In the genomic region with DNA sequence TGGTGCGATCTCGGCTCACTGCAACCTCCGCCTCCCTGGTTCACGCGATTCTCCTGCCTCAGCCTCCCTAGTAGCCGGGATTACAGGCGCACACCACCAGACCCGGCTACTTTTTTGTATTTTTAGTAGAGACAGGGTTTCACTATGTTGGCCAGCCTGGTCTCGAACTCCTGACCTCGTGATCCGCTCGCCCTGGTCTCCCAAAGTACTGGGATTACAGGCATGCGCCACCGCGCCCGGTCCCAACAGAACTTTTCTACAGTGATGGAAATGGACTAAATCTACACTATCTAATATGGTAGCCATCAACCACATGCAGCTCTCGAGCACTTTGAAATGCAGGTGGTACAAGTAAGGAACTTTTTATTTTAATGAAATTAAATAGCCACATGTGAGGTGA, we compare ENCODE assay signal across 13 cellular contexts. TPM values are rescaled to one million over a fixed set of nuclear protein-coding genes. Genes with fewer than 3 reads are reported as not detected.
A peak's percentile ranks its signal among the peaks of the same experiment; 100 is the strongest.
DNase-seq lines count a peak whose midpoint lies in the region; ATAC-seq, FAIRE-seq and TF ChIP-seq lines count a peak whose summit lies in the region.
"Not testable (repeated sequence)": the region's sequence is repeated elsewhere in the genome, so short reads cannot be mapped to it uniquely, and the experiment has no call there.
"Had no signal": no experiment of that assay in that cellular context is flagged by ENCODE, and none has a peak within 500 bp of the region (broad histone marks: within the 10 kb centered on the region; RNA-seq: fewer than 3 reads in every experiment).

No MANE protein-coding gene starts in this region.

- 92% methylated on average over 17 of the region's 17 CpGs for WGBS in HepG2 (ENCODE audit: low lambda C conversion rate)
- no CpG with 5 or more reads among the region's 17 CpGs for WGBS in neuronal stem cell (ENCODE audit: extremely low coverage in 2 of 2, insufficient read length in 2 of 2, insufficient replicate concordance in 1 of 2), 2 donors

- not testable (repeated sequence) for H4K8ac ChIP-seq in neuronal stem cell (ENCODE audit: low read depth, low read length)

- H3K4me3 Mint-ChIP-seq in CD8-positive, alpha-beta T cell = peak overlapping the region; percentile 29
- H3K4me3 Mint-ChIP-seq in T-cell (peak overlapping the region; percentile 88 to 97 (median 94)), astrocyte (ENCODE audit: unreplicated experiment) (peak overlapping the region; percentile 96)
- peak overlapping the region; percentile 98 for H3K4me3 Mint-ChIP-seq in activated T-cell treated with anti-CD3 and anti-CD28 coated beads, Interleukin-2, amount 50 U/mL, for 24 hours

- H3K4me1 Mint-ChIP-seq in CD8-positive, alpha-beta T cell (ENCODE audit: low read depth) = peaks cover 37% of the 10 kb centered on the region
- H3K4me1 Mint-ChIP-seq in T-cell (peaks cover 34 to 39% (median 38%) of the 10 kb centered on the region in 3 donors), astrocyte (ENCODE audit: low read depth, unreplicated experiment) (peaks cover 15% of the 10 kb centered on the region)
- peaks cover 28% of the 10 kb centered on the region for H3K4me1 Mint-ChIP-seq in activated T-cell treated with anti-CD3 and anti-CD28 coated beads, Interleukin-2, amount 50 U/mL, for 24 hours (ENCODE audit: low read depth)

- not testable (repeated sequence) for H4K91ac ChIP-seq in neuronal stem cell (ENCODE audit: low read depth, low read length, poor library complexity)

- intact Hi-C loops in CD8-positive, alpha-beta T cell (cut with DNase I, micrococcal nuclease) = loop anchor here (2.0 to 5.0 kb wide), 2 partner anchors 50 to 127 kb away; partner anchors contain the start of genes TUBA1A (in 2 of the 2) and LMBR1L (in 1 of the 2)
- intact Hi-C loops in HepG2 (cut with micrococcal nuclease; ENCODE audit: unreplicated experiment) = loop anchor here (5.0 kb wide), 1 partner anchor 50 kb away; no protein-coding TSS in a partner anchor

- H3K18ac ChIP-seq in neuronal stem cell (ENCODE audit: low read length) = not testable (repeated sequence)

- not testable (repeated sequence) for H3K9me3 Mint-ChIP-seq in CD8-positive, alpha-beta T cell; T-cell; activated T-cell treated with anti-CD3 and anti-CD28 coated beads, Interleukin-2, amount 50 U/mL, for 24 hours; astrocyte (ENCODE audit: unreplicated experiment)

- not testable (repeated sequence) for ATAC-seq in CD8-positive, alpha-beta T cell; T-cell (replicated peaks in 1 of 4); HepG2

- H3K27ac ChIP-seq in CD8-positive, alpha-beta T cell (ENCODE audit: low read depth, low read length); KMS-11; astrocyte (ENCODE audit: low read depth, low read length); HepG2 (ENCODE audit: extremely low read length, insufficient read depth, low read length); neuronal stem cell (replicated peaks; ENCODE audit: low read length): not testable (repeated sequence)

- not testable (repeated sequence) for H3K9me3 ChIP-seq in CD8-positive, alpha-beta T cell (ENCODE audit: low read length); astrocyte (ENCODE audit: insufficient read depth, low read depth, low read length); HepG2 (ENCODE audit: low read length); neuronal stem cell (replicated peaks in 1 of 2; ENCODE audit: control insufficient read depth in 2 of 2, insufficient read depth in 1 of 2, low read depth in 1 of 2, low read length in 2 of 2)

- not testable (repeated sequence) for H3K36me3 ChIP-seq in CD8-positive, alpha-beta T cell (ENCODE audit: insufficient read depth, low read length); KMS-11 (ENCODE audit: insufficient read depth); astrocyte (ENCODE audit: insufficient read depth, low read length); HepG2 (replicated peaks in 1 of 2; ENCODE audit: control insufficient read depth in 1 of 2, insufficient read depth in 2 of 2, low read length in 2 of 2)
- peaks cover 0 to 14% of the 10 kb centered on the region in 2 donors for H3K36me3 ChIP-seq in neuronal stem cell (replicated peaks in 1 of 2; ENCODE audit: control insufficient read depth in 2 of 2, insufficient read depth in 2 of 2, low read length in 2 of 2)

- H3K79me1 ChIP-seq in neuronal stem cell (ENCODE audit: low read depth, low read length) = peaks cover 11% of the 10 kb centered on the region

- FAIRE-seq in astrocyte (lab: Jason Lieb, UNC); HepG2 (lab: Jason Lieb, UNC): not testable (repeated sequence)

- H3K79me2 ChIP-seq in KMS-11 (ENCODE audit: insufficient read depth, low read depth) = peaks cover 36% of the 10 kb centered on the region
- peaks cover 44% of the 10 kb centered on the region for H3K79me2 ChIP-seq in astrocyte (ENCODE audit: insufficient read depth, low read length)
- peaks cover 37% of the 10 kb centered on the region for H3K79me2 ChIP-seq in HepG2 (ENCODE audit: insufficient read depth, low read length)

- CTCF ChIA-PET in CD8-positive, alpha-beta T cell (lab: Charles Lee) = interaction anchor here (0.6 to 7.3 kb wide), 5 partner anchors 12 to 46 kb away, joined by 3 to 129 read pairs (median 70); partner anchors contain the start of gene DHH
- CTCF ChIA-PET in T-cell (lab: Charles Lee) = interaction anchor here (0.5 to 0.9 kb wide), 2 partner anchors 32 to 117 kb away, joined by 3 to 5 read pairs; partner anchors contain the start of gene DHH (in 1 of the 2)
- CTCF ChIA-PET in HepG2 (lab: Yijun Ruan, JAX; ENCODE audit: low intra/inter-chr PET ratio, low total read pairs) = not testable (repeated sequence)

- H3K14ac ChIP-seq in neuronal stem cell (ENCODE audit: low read length) = not testable (repeated sequence)

- not testable (repeated sequence) for TF ChIP-seq RAD21 in HepG2 (CRISPR knock-in tag; IDR thresholded peaks at IDR 0.05)

- TF ChIP-seq EP300 in HepG2 (IDR thresholded peaks at IDR 0.05; ENCODE audit: low read depth in 2 of 2, low read length in 2 of 2); HepG2 (CRISPR knock-in tag; IDR thresholded peaks at IDR 0.05; ENCODE audit: borderline replicate concordance): not testable (repeated sequence)

- not testable (repeated sequence) for TF ChIP-seq CTCF in CD8-positive, alpha-beta T cell (IDR thresholded peaks at IDR 0.05); KMS-11 (conservative IDR thresholded peaks at IDR 0.05; ENCODE audit: low read depth, low read length); astrocyte (IDR thresholded peaks at IDR 0.05; ENCODE audit: insufficient read depth, low read depth, low read length); HepG2 (CRISPR knock-in tag; IDR thresholded peaks at IDR 0.05)

- not testable (repeated sequence) for H3K4me3 ChIP-seq in CD8-positive, alpha-beta T cell (ENCODE audit: low read depth, low read length); KMS-11 (IDR thresholded peaks at IDR 0.05; ENCODE audit: insufficient read depth, low read depth, low read length); astrocyte (ENCODE audit: insufficient read depth, low read depth, low read length); HepG2 (replicated peaks in 1 of 3; ENCODE audit: insufficient read depth in 1 of 3, low read depth in 2 of 3, low read length in 3 of 3); neuronal stem cell (ENCODE audit: low read length in 2 of 2)

- peaks cover 31% of the 10 kb centered on the region for H3K4me1 ChIP-seq in CD8-positive, alpha-beta T cell (ENCODE audit: insufficient read depth, low read length)
- peaks cover 31% of the 10 kb centered on the region for H3K4me1 ChIP-seq in KMS-11 (ENCODE audit: low read depth, poor library complexity, severe bottlenecking)
- H3K4me1 ChIP-seq in astrocyte (ENCODE audit: insufficient read depth, low read length) = peaks cover 25% of the 10 kb centered on the region
- H3K4me1 ChIP-seq in HepG2 (ENCODE audit: insufficient read depth, low read length) = peaks cover 44% of the 10 kb centered on the region
- peaks cover 22 to 23% of the 10 kb centered on the region in 2 donors for H3K4me1 ChIP-seq in neuronal stem cell (ENCODE audit: control insufficient read depth in 2 of 2, insufficient read depth in 1 of 2, low read depth in 1 of 2, low read length in 2 of 2)

- not testable (repeated sequence) for H2BK12ac ChIP-seq in neuronal stem cell (ENCODE audit: low read length)

- DNase-seq in CD8-positive, alpha-beta T cell; T-cell; activated T-cell treated with anti-CD3 and anti-CD28 coated beads, Interleukin-2, amount 50 U/mL, for 24 hours; astrocyte (ENCODE audit: low read depth); HepG2 (ENCODE audit: low spot score); neuronal stem cell (ENCODE audit: low spot score): not testable (repeated sequence)

- peak overlapping the region; percentile 90; the same call in 1 of the 2 replicates for H3K4me2 ChIP-seq in KMS-11
- not testable (repeated sequence) for H3K4me2 ChIP-seq in astrocyte (ENCODE audit: low read length); neuronal stem cell (ENCODE audit: insufficient read depth, low read length, poor library complexity, severe bottlenecking)
- peak overlapping the region; percentile 98; the same call in 1 of the 2 replicates for H3K4me2 ChIP-seq in HepG2 (ENCODE audit: low read depth, low read length)

- not testable (repeated sequence) for H2AFZ ChIP-seq in KMS-11 (ENCODE audit: low read depth); astrocyte (ENCODE audit: low read depth, low read length); HepG2 (ENCODE audit: low read length)
- peak overlapping the region; percentile 99 for H2AFZ ChIP-seq in neuronal stem cell (ENCODE audit: low read length)

- not testable (repeated sequence) for H3K27me3 ChIP-seq in CD8-positive, alpha-beta T cell (ENCODE audit: insufficient read depth, low read length); KMS-11 (ENCODE audit: insufficient read depth, low read depth); astrocyte (ENCODE audit: insufficient read depth, low read length); HepG2 (ENCODE audit: control insufficient read depth in 1 of 2, insufficient read depth in 2 of 2, low read length in 2 of 2); neuronal stem cell (ENCODE audit: control insufficient read depth in 3 of 3, insufficient read depth in 3 of 3, low read depth in 1 of 3, low read length in 3 of 3)

- H2BK5ac ChIP-seq in neuronal stem cell (ENCODE audit: low read length) = not testable (repeated sequence)

- peaks cover 12% of the 10 kb centered on the region for H4K20me1 ChIP-seq in KMS-11 (ENCODE audit: insufficient read depth)
- H4K20me1 ChIP-seq in astrocyte (ENCODE audit: insufficient read depth, low read length) = peaks cover 28% of the 10 kb centered on the region
- H4K20me1 ChIP-seq in HepG2 (ENCODE audit: insufficient read depth, low read length) = peaks cover 25% of the 10 kb centered on the region

- not testable (repeated sequence) for BruUV-seq in HepG2 (replicated peaks; lab: Mats Ljungman, UMichigan)

- H2AK5ac ChIP-seq in neuronal stem cell (ENCODE audit: low read depth, low read length) = not testable (repeated sequence)

- not testable (repeated sequence) for TF ChIP-seq POLR2A in HepG2 (IDR thresholded peaks at IDR 0.05; ENCODE audit: insufficient read depth in 1 of 2, low read depth in 2 of 2, low read length in 2 of 2)

- peaks cover 14% of the 10 kb centered on the region for H3K36me3 Mint-ChIP-seq in CD8-positive, alpha-beta T cell
- not testable (repeated sequence) for H3K36me3 Mint-ChIP-seq in T-cell; astrocyte (ENCODE audit: low read depth, unreplicated experiment)
- H3K36me3 Mint-ChIP-seq in activated T-cell treated with anti-CD3 and anti-CD28 coated beads, Interleukin-2, amount 50 U/mL, for 24 hours (ENCODE audit: low read depth) = peaks cover 53% of the 10 kb centered on the region

- not testable (repeated sequence) for H2BK15ac ChIP-seq in neuronal stem cell (ENCODE audit: low read length)

- H2BK120ac ChIP-seq in neuronal stem cell (ENCODE audit: low read depth, low read length) = not testable (repeated sequence)

- H3K27me3 Mint-ChIP-seq in CD8-positive, alpha-beta T cell (ENCODE audit: low read depth); T-cell; activated T-cell treated with anti-CD3 and anti-CD28 coated beads, Interleukin-2, amount 50 U/mL, for 24 hours; astrocyte (ENCODE audit: low read depth, unreplicated experiment): not testable (repeated sequence)

- POLR2A ChIA-PET in CD8-positive, alpha-beta T cell (lab: Charles Lee) = interaction anchor here (1.4 kb wide), 1 partner anchor 126 kb away, joined by 4 read pairs; the partner anchor contains the start of gene TUBA1A
- POLR2A ChIA-PET in T-cell (lab: Charles Lee); HepG2 (lab: Yijun Ruan, JAX): not testable (repeated sequence)

- in situ Hi-C loops in HepG2 (cut with HindIII; ENCODE audit: extremely low pct_ligation_motif_present, low pct_unique_long_range_greater_than_20kb) = not testable (repeated sequence)

- H3K9ac ChIP-seq in KMS-11; astrocyte (ENCODE audit: low read length); HepG2 (ENCODE audit: insufficient read depth, low read depth, low read length); neuronal stem cell (ENCODE audit: low read depth, low read length, poor library complexity): not testable (repeated sequence)

- not testable (repeated sequence) for H3K23ac ChIP-seq in neuronal stem cell (ENCODE audit: low read depth, low read length, poor library complexity)

- not testable (repeated sequence) for H3K4ac ChIP-seq in neuronal stem cell (ENCODE audit: low read length)

- H3K27ac Mint-ChIP-seq in CD8-positive, alpha-beta T cell; T-cell; astrocyte (ENCODE audit: unreplicated experiment): not testable (repeated sequence)
- peak overlapping the region; percentile 40 for H3K27ac Mint-ChIP-seq in activated T-cell treated with anti-CD3 and anti-CD28 coated beads, Interleukin-2, amount 50 U/mL, for 24 hours

RNA-seq across cellular contexts. Expression of gene KMT2D, which starts 1.3 kb away (rescaled TPM):
- total RNA-seq in CD8-positive, alpha-beta T cell = 100 to 1,000 TPM; 112 to 127 TPM
- total RNA-seq in T-cell (100 to 1,000 TPM; 135 to 161 (median 152) TPM), astrocyte (81.7 and 86.9 TPM in 2 replicates), HepG2 (2016; rRNA removed; fragmentation: Illumina TruSeq; extraction: Trizol) (10.4 and 25.7 TPM in 2 replicates)
- total RNA-seq in HepG2 (2016; cell fraction: cytosol; rRNA removed; fragmentation: Illumina TruSeq; extraction: Trizol; ENCODE audit: low read depth) = 3.8 and 5.1 TPM in 2 replicates
- total RNA-seq in HepG2 (2016; cell fraction: insoluble cytoplasmic fraction; rRNA removed; fragmentation: Illumina TruSeq; extraction: Trizol) = 9.4 and 20.2 TPM in 2 replicates
- 7.5 and 9.1 TPM in 2 replicates for total RNA-seq in HepG2 (2016; cell fraction: membrane; rRNA removed; fragmentation: Illumina TruSeq; extraction: Trizol)
- total RNA-seq in HepG2 (2016; cell fraction: nucleus; rRNA removed; fragmentation: Illumina TruSeq; extraction: Trizol) = 25.5 and 28.3 TPM in 2 replicates
- 8.1 and 8.2 TPM in 2 replicates for polyA plus RNA-seq in HepG2 (2011; rRNA removed)
- 5.0 and 6.5 TPM in 2 replicates for polyA plus RNA-seq in HepG2 (2011; cell fraction: cytosol; rRNA removed)
- 41.1 and 48.4 TPM in 2 replicates for polyA plus RNA-seq in HepG2 (2011; cell fraction: nucleus; rRNA removed)
- polyA plus RNA-seq in HepG2 (2012) = 20.0 and 20.6 TPM in 2 replicates
- polyA plus RNA-seq in HepG2 (2016; cell fraction: cytosol; fragmentation: Illumina TruSeq; extraction: Trizol; ENCODE audit: low read depth) = 0.52 and 0.66 TPM in 2 replicates
- 18.4 and 23.1 TPM in 2 replicates for polyA plus RNA-seq in HepG2 (2016; cell fraction: insoluble cytoplasmic fraction; fragmentation: Illumina TruSeq; extraction: Trizol; ENCODE audit: low read depth)
- polyA plus RNA-seq in HepG2 (2016; cell fraction: membrane; fragmentation: Illumina TruSeq; extraction: Trizol; ENCODE audit: low read depth) = 1.3 and 2.4 TPM in 2 replicates
- 78.2 and 102 TPM in 2 replicates for polyA plus RNA-seq in HepG2 (2016; cell fraction: nucleus; fragmentation: Illumina TruSeq; extraction: Trizol; ENCODE audit: insufficient read depth, low read depth)
- 12.2 and 28.0 TPM in 2 replicates for polyA minus RNA-seq in HepG2 (2011; rRNA and poly(A)+ RNA removed; ENCODE audit: low replicate concordance)
- polyA minus RNA-seq in HepG2 (2011; cell fraction: cytosol; rRNA and poly(A)+ RNA removed) = 19.4 and 23.5 TPM in 2 replicates
- 32.2 and 33.3 TPM in 2 replicates for polyA minus RNA-seq in HepG2 (2011; cell fraction: nucleus; rRNA and poly(A)+ RNA removed)
- polyA plus RNA-seq in neuronal stem cell (2013, experiment 1 of 2) = 10.4 TPM
- polyA plus RNA-seq in neuronal stem cell (2013, experiment 2 of 2) = 10.8 TPM

RNA-seq across cellular contexts. Expression of gene RHEBL1, which starts 7.9 kb away (rescaled TPM):
- total RNA-seq in CD8-positive, alpha-beta T cell = 1 to 10 TPM; 4.7 to 5.6 TPM
- total RNA-seq in T-cell (1 to 10 TPM; 2.3 to 5.3 (median 2.5) TPM), astrocyte (1.3 and 1.9 TPM in 2 replicates), HepG2 (2016; rRNA removed; fragmentation: Illumina TruSeq; extraction: Trizol) (1.4 and 1.6 TPM in 2 replicates)
- 0.71 and 0.79 TPM in 2 replicates for total RNA-seq in HepG2 (2016; cell fraction: cytosol; rRNA removed; fragmentation: Illumina TruSeq; extraction: Trizol; ENCODE audit: low read depth)
- total RNA-seq in HepG2 (2016; cell fraction: insoluble cytoplasmic fraction; rRNA removed; fragmentation: Illumina TruSeq; extraction: Trizol) = 1.5 and 1.9 TPM in 2 replicates
- total RNA-seq in HepG2 (2016; cell fraction: membrane; rRNA removed; fragmentation: Illumina TruSeq; extraction: Trizol) = 0.62 and 1.0 TPM in 2 replicates
- 0.75 and 1.0 TPM in 2 replicates for total RNA-seq in HepG2 (2016; cell fraction: nucleus; rRNA removed; fragmentation: Illumina TruSeq; extraction: Trizol)
- 2.5 and 2.9 TPM in 2 replicates for polyA plus RNA-seq in HepG2 (2011; rRNA removed)
- polyA plus RNA-seq in HepG2 (2011; cell fraction: cytosol; rRNA removed) = 2.7 and 2.8 TPM in 2 replicates
- 2.0 and 2.7 TPM in 2 replicates for polyA plus RNA-seq in HepG2 (2011; cell fraction: nucleus; rRNA removed)
- polyA plus RNA-seq in HepG2 (2012) = 2.3 and 3.2 TPM in 2 replicates
- polyA plus RNA-seq in HepG2 (2016; cell fraction: cytosol; fragmentation: Illumina TruSeq; extraction: Trizol; ENCODE audit: low read depth) = 0.21 and 0.42 TPM in 2 replicates
- 1.2 and 1.3 TPM in 2 replicates for polyA plus RNA-seq in HepG2 (2016; cell fraction: insoluble cytoplasmic fraction; fragmentation: Illumina TruSeq; extraction: Trizol; ENCODE audit: low read depth)
- polyA plus RNA-seq in HepG2 (2016; cell fraction: membrane; fragmentation: Illumina TruSeq; extraction: Trizol; ENCODE audit: low read depth) = 0.52 and 0.79 TPM in 2 replicates
- 1.3 and 1.8 TPM in 2 replicates for polyA plus RNA-seq in HepG2 (2016; cell fraction: nucleus; fragmentation: Illumina TruSeq; extraction: Trizol; ENCODE audit: insufficient read depth, low read depth)
- polyA minus RNA-seq in HepG2 (2011; rRNA and poly(A)+ RNA removed; ENCODE audit: low replicate concordance) = 4.3 TPM in 2 replicates
- polyA minus RNA-seq in HepG2 (2011; cell fraction: cytosol; rRNA and poly(A)+ RNA removed) = 0.88 and 0.89 TPM in 2 replicates
- polyA minus RNA-seq in HepG2 (2011; cell fraction: nucleus; rRNA and poly(A)+ RNA removed) = 0.62 and 0.90 TPM in 2 replicates
- 4.0 TPM for polyA plus RNA-seq in neuronal stem cell (2013, experiment 1 of 2)
- 4.1 TPM for polyA plus RNA-seq in neuronal stem cell (2013, experiment 2 of 2)
- total RNA-seq: ureter had no signal

RNA-seq across cellular contexts. Expression of gene DHH, which starts 32.7 kb away (rescaled TPM):
- under 1 TPM; 0.71 to 0.78 TPM for total RNA-seq in CD8-positive, alpha-beta T cell
- total RNA-seq in T-cell = under 1 TPM; 0.12 to 0.45 (median 0.38) TPM
- 0.05 and 0.16 TPM in 2 replicates for total RNA-seq in astrocyte
- total RNA-seq in HepG2 (2016; rRNA removed; fragmentation: Illumina TruSeq; extraction: Trizol) = not detected in 2 replicates
- total RNA-seq in HepG2 (2016; cell fraction: cytosol; rRNA removed; fragmentation: Illumina TruSeq; extraction: Trizol; ENCODE audit: low read depth) = not detected in 2 replicates
- not detected in 2 replicates for total RNA-seq in HepG2 (2016; cell fraction: insoluble cytoplasmic fraction; rRNA removed; fragmentation: Illumina TruSeq; extraction: Trizol)
- not detected in 2 replicates for total RNA-seq in HepG2 (2016; cell fraction: membrane; rRNA removed; fragmentation: Illumina TruSeq; extraction: Trizol)
- not detected in 2 replicates for total RNA-seq in HepG2 (2016; cell fraction: nucleus; rRNA removed; fragmentation: Illumina TruSeq; extraction: Trizol)
- not detected in 2 replicates for polyA plus RNA-seq in HepG2 (2011; rRNA removed)
- polyA plus RNA-seq in HepG2 (2011; cell fraction: cytosol; rRNA removed) = not detected in 2 replicates
- 0.03 and 0.10 TPM in 2 replicates for polyA plus RNA-seq in HepG2 (2011; cell fraction: nucleus; rRNA removed)
- polyA plus RNA-seq in HepG2 (2012) = not detected in 2 replicates
- not detected in 2 replicates for polyA plus RNA-seq in HepG2 (2016; cell fraction: cytosol; fragmentation: Illumina TruSeq; extraction: Trizol; ENCODE audit: low read depth)
- polyA plus RNA-seq in HepG2 (2016; cell fraction: insoluble cytoplasmic fraction; fragmentation: Illumina TruSeq; extraction: Trizol; ENCODE audit: low read depth) = not detected in 2 replicates
- not detected in 2 replicates for polyA plus RNA-seq in HepG2 (2016; cell fraction: membrane; fragmentation: Illumina TruSeq; extraction: Trizol; ENCODE audit: low read depth)
- polyA plus RNA-seq in HepG2 (2016; cell fraction: nucleus; fragmentation: Illumina TruSeq; extraction: Trizol; ENCODE audit: insufficient read depth, low read depth) = not detected in 2 replicates
- 0.07 TPM in 1 of 2 replicates, not detected in the other for polyA minus RNA-seq in HepG2 (2011; rRNA and poly(A)+ RNA removed; ENCODE audit: low replicate concordance)
- polyA minus RNA-seq in HepG2 (2011; cell fraction: cytosol; rRNA and poly(A)+ RNA removed) = not detected in 2 replicates
- 0.12 TPM in 1 of 2 replicates, not detected in the other for polyA minus RNA-seq in HepG2 (2011; cell fraction: nucleus; rRNA and poly(A)+ RNA removed)
- polyA plus RNA-seq in neuronal stem cell (2013, experiment 1 of 2) = 0.14 TPM
- polyA plus RNA-seq in neuronal stem cell (2013, experiment 2 of 2) = 0.12 TPM
- total RNA-seq: H7 had no signal
- polyA plus RNA-seq: AG04450, cardiac muscle cell, CD14-positive monocyte, keratinocyte had no signal

RNA-seq across cellular contexts. Expression of gene PRKAG1, which starts 43.3 kb away (rescaled TPM):
- total RNA-seq in CD8-positive, alpha-beta T cell = 10 to 100 TPM; 30.2 to 34.3 TPM
- total RNA-seq in T-cell (10 to 100 TPM; 42.5 to 54.6 (median 48.3) TPM), astrocyte (47.1 and 49.6 TPM in 2 replicates), HepG2 (2016; rRNA removed; fragmentation: Illumina TruSeq; extraction: Trizol) (32.8 and 37.6 TPM in 2 replicates)
- 9.1 and 11.2 TPM in 2 replicates for total RNA-seq in HepG2 (2016; cell fraction: cytosol; rRNA removed; fragmentation: Illumina TruSeq; extraction: Trizol; ENCODE audit: low read depth)
- total RNA-seq in HepG2 (2016; cell fraction: insoluble cytoplasmic fraction; rRNA removed; fragmentation: Illumina TruSeq; extraction: Trizol) = 30.6 and 39.9 TPM in 2 replicates
- 19.3 and 21.1 TPM in 2 replicates for total RNA-seq in HepG2 (2016; cell fraction: membrane; rRNA removed; fragmentation: Illumina TruSeq; extraction: Trizol)
- total RNA-seq in HepG2 (2016; cell fraction: nucleus; rRNA removed; fragmentation: Illumina TruSeq; extraction: Trizol) = 16.7 and 19.6 TPM in 2 replicates
- 21.2 and 26.1 TPM in 2 replicates for polyA plus RNA-seq in HepG2 (2011; rRNA removed)
- 18.5 and 26.3 TPM in 2 replicates for polyA plus RNA-seq in HepG2 (2011; cell fraction: cytosol; rRNA removed)
- 8.8 and 11.6 TPM in 2 replicates for polyA plus RNA-seq in HepG2 (2011; cell fraction: nucleus; rRNA removed)
- 20.2 and 21.7 TPM in 2 replicates for polyA plus RNA-seq in HepG2 (2012)
- polyA plus RNA-seq in HepG2 (2016; cell fraction: cytosol; fragmentation: Illumina TruSeq; extraction: Trizol; ENCODE audit: low read depth) = 7.6 and 8.8 TPM in 2 replicates
- 38.7 and 40.2 TPM in 2 replicates for polyA plus RNA-seq in HepG2 (2016; cell fraction: insoluble cytoplasmic fraction; fragmentation: Illumina TruSeq; extraction: Trizol; ENCODE audit: low read depth)
- polyA plus RNA-seq in HepG2 (2016; cell fraction: membrane; fragmentation: Illumina TruSeq; extraction: Trizol; ENCODE audit: low read depth) = 14.5 and 16.2 TPM in 2 replicates
- 24.6 and 24.9 TPM in 2 replicates for polyA plus RNA-seq in HepG2 (2016; cell fraction: nucleus; fragmentation: Illumina TruSeq; extraction: Trizol; ENCODE audit: insufficient read depth, low read depth)
- 11.5 and 73.4 TPM in 2 replicates for polyA minus RNA-seq in HepG2 (2011; rRNA and poly(A)+ RNA removed; ENCODE audit: low replicate concordance)
- 7.8 and 9.5 TPM in 2 replicates for polyA minus RNA-seq in HepG2 (2011; cell fraction: cytosol; rRNA and poly(A)+ RNA removed)
- 11.6 TPM in 2 replicates for polyA minus RNA-seq in HepG2 (2011; cell fraction: nucleus; rRNA and poly(A)+ RNA removed)
- polyA plus RNA-seq in neuronal stem cell (2013, experiment 1 of 2) = 36.1 TPM
- polyA plus RNA-seq in neuronal stem cell (2013, experiment 2 of 2) = 34.4 TPM

RNA-seq across cellular contexts. Expression of gene LMBR1L, which starts 48.7 kb away (rescaled TPM):
- total RNA-seq in CD8-positive, alpha-beta T cell = 100 to 1,000 TPM; 464 to 497 TPM
- total RNA-seq in T-cell (100 to 1,000 TPM; 159 to 302 (median 224) TPM), astrocyte (58.7 and 61.0 TPM in 2 replicates), HepG2 (2016; rRNA removed; fragmentation: Illumina TruSeq; extraction: Trizol) (7.3 and 12.2 TPM in 2 replicates)
- total RNA-seq in HepG2 (2016; cell fraction: cytosol; rRNA removed; fragmentation: Illumina TruSeq; extraction: Trizol; ENCODE audit: low read depth) = 9.1 and 9.7 TPM in 2 replicates
- total RNA-seq in HepG2 (2016; cell fraction: insoluble cytoplasmic fraction; rRNA removed; fragmentation: Illumina TruSeq; extraction: Trizol) = 5.5 and 14.0 TPM in 2 replicates
- total RNA-seq in HepG2 (2016; cell fraction: membrane; rRNA removed; fragmentation: Illumina TruSeq; extraction: Trizol) = 8.8 and 9.7 TPM in 2 replicates
- total RNA-seq in HepG2 (2016; cell fraction: nucleus; rRNA removed; fragmentation: Illumina TruSeq; extraction: Trizol) = 21.8 and 27.5 TPM in 2 replicates
- 65.9 and 79.6 TPM in 2 replicates for polyA plus RNA-seq in HepG2 (2011; rRNA removed)
- 25.4 and 26.4 TPM in 2 replicates for polyA plus RNA-seq in HepG2 (2011; cell fraction: cytosol; rRNA removed)
- 362 and 407 TPM in 2 replicates for polyA plus RNA-seq in HepG2 (2011; cell fraction: nucleus; rRNA removed)
- 51.5 and 57.5 TPM in 2 replicates for polyA plus RNA-seq in HepG2 (2012)
- polyA plus RNA-seq in HepG2 (2016; cell fraction: cytosol; fragmentation: Illumina TruSeq; extraction: Trizol; ENCODE audit: low read depth) = 2.1 and 2.4 TPM in 2 replicates
- polyA plus RNA-seq in HepG2 (2016; cell fraction: insoluble cytoplasmic fraction; fragmentation: Illumina TruSeq; extraction: Trizol; ENCODE audit: low read depth) = 4.7 TPM in 2 replicates
- polyA plus RNA-seq in HepG2 (2016; cell fraction: membrane; fragmentation: Illumina TruSeq; extraction: Trizol; ENCODE audit: low read depth) = 5.1 and 8.4 TPM in 2 replicates
- polyA plus RNA-seq in HepG2 (2016; cell fraction: nucleus; fragmentation: Illumina TruSeq; extraction: Trizol; ENCODE audit: insufficient read depth, low read depth) = 41.9 and 51.4 TPM in 2 replicates
- polyA minus RNA-seq in HepG2 (2011; rRNA and poly(A)+ RNA removed; ENCODE audit: low replicate concordance) = 29.1 and 80.1 TPM in 2 replicates
- polyA minus RNA-seq in HepG2 (2011; cell fraction: cytosol; rRNA and poly(A)+ RNA removed) = 14.6 and 15.4 TPM in 2 replicates
- polyA minus RNA-seq in HepG2 (2011; cell fraction: nucleus; rRNA and poly(A)+ RNA removed) = 87.2 and 109 TPM in 2 replicates
- 46.3 TPM for polyA plus RNA-seq in neuronal stem cell (2013, experiment 1 of 2)
- polyA plus RNA-seq in neuronal stem cell (2013, experiment 2 of 2) = 47.9 TPM

Comparison
In these comparisons a context has a peak if more than half of its experiments do, and no peak if none do; other contexts are left out.
1. H3K4me3 Mint-ChIP-seq: peak in every context shown above with its lines; median percentile 98 in activated T-cell treated with anti-CD3 and anti-CD28 coated beads, Interleukin-2, amount 50 U/mL, for 24 hours; 96 in astrocyte; 94 in T-cell; 29 in CD8-positive, alpha-beta T cell.